In genomic region chr7:135833642-135834041, GRCh38 we compare ENCODE assay signal across 22 cellular contexts.
DNase-seq lines count a peak whose midpoint lies in the region; ATAC-seq and TF ChIP-seq lines count a peak whose summit lies in the region.
"Had no signal": no experiment of that assay in that cellular context is flagged by ENCODE, and none has a peak within 500 bp of the region (broad histone marks: within the 10 kb centered on the region; RNA-seq: fewer than 3 reads in every experiment).

No MANE protein-coding gene starts in this region.

- no peaks in the 10 kb centered on the region for H3K79me2 ChIP-seq in GM23338 (replicated peaks; ENCODE audit: insufficient read depth)

- no peak overlapping the region for H3K4me3 ChIP-seq in CD4-positive, alpha-beta memory T cell (ENCODE audit: low read length in 2 of 2)
- no peak overlapping the region for H3K4me3 ChIP-seq in GM23338
- no peak overlapping the region for H3K4me3 ChIP-seq in epithelial cell of esophagus (ENCODE audit: low read length)
- no peak overlapping the region for H3K4me3 ChIP-seq in transverse colon

- intact Hi-C loops in CD4-positive, alpha-beta memory T cell (cut with micrococcal nuclease), result no loop called here
- intact Hi-C loops in transverse colon (cut with DNase I; ENCODE audit: low total_unique reads), result loop anchor here (2.0 kb wide), 1 partner anchor 77 kb away; no protein-coding TSS in a partner anchor

- in situ Hi-C loops in transverse colon (cut with MboI; ENCODE audit: low pct_ligation_motif_present in 1 of 4, low pct_unique_long_range_greater_than_20kb in 1 of 4, low sequenced_read_pairs in 3 of 4), result no loop called here

- H3F3A ChIP-seq in GM23338 (replicated peaks; ENCODE audit: low read depth), result no peaks in the 10 kb centered on the region

- CTCF ChIA-PET in CD4-positive, alpha-beta memory T cell (lab: Charles Lee; ENCODE audit: partially characterized antibody), result interaction anchor here (1.6 kb wide), 1 partner anchor 32 kb away, joined by 6 read pairs; no protein-coding TSS in a partner anchor
- CTCF ChIA-PET in T-cell (lab: Charles Lee), result no interaction called here

- POLR2A ChIA-PET in CD4-positive, alpha-beta memory T cell (lab: Charles Lee; ENCODE audit: partially characterized antibody), result no interaction called here
- POLR2A ChIA-PET in T-cell (lab: Charles Lee), result no interaction called here

- peaks cover 54% of the 10 kb centered on the region for H3K4me1 ChIP-seq in CD4-positive, alpha-beta memory T cell (ENCODE audit: insufficient read depth, low read length)
- H3K4me1 ChIP-seq in GM23338 (ENCODE audit: insufficient read depth), result no peaks in the 10 kb centered on the region
- H3K4me1 ChIP-seq in transverse colon, result no peaks in the 10 kb centered on the region

- DNase-seq in CD4-positive, alpha-beta memory T cell, result no peak
- DNase-seq in GM23338 (ENCODE audit: low spot score) (no peak), T-cell (no peak), epithelial cell of esophagus (ENCODE audit: low read depth) (peak; percentile 33), transverse colon (no peak), CD1c-positive myeloid dendritic cell (ENCODE audit: extremely low spot score) (no peak), GM19238 (ENCODE audit: insufficient read length, low spot score) (no peak)
- DNase-seq: C1 segment of cervical spinal cord, EL, GF-D8, KBM-7, MM.1S, NCI-H1048, NCI-H1417 treated with DMSO at 0.1 percent for 48 hours, NCI-H1930, NCI-H2227 treated with DMSO at 0.1 percent for 48 hours, NCI-H510A, SHP77 treated with DMSO at 0.1 percent for 48 hours, SK-N-SH had no signal

- H3K9me3 ChIP-seq in CD4-positive, alpha-beta memory T cell (ENCODE audit: control insufficient read depth in 1 of 2, low read length in 2 of 2), result no peaks in the 10 kb centered on the region
- no peaks in the 10 kb centered on the region for H3K9me3 ChIP-seq in transverse colon
- H3K9me3 ChIP-seq: SK-N-SH had no signal

- no peaks in the 10 kb centered on the region for H3K36me3 ChIP-seq in CD4-positive, alpha-beta memory T cell (ENCODE audit: insufficient read depth, low read length)
- H3K36me3 ChIP-seq in GM23338 (ENCODE audit: insufficient read depth) (no peaks in the 10 kb centered on the region), transverse colon (no peaks in the 10 kb centered on the region)

- no peaks in the 10 kb centered on the region for H3K27me3 Mint-ChIP-seq in CD4-positive, alpha-beta memory T cell
- H3K27me3 Mint-ChIP-seq in GM23338 (ENCODE audit: insufficient read depth, low read depth, poor library complexity), result no peaks in the 10 kb centered on the region
- H3K27me3 Mint-ChIP-seq in T-cell, result no peaks in the 10 kb centered on the region

- peaks cover 0 to 4% of the 10 kb centered on the region in 2 donors for H3K36me3 Mint-ChIP-seq in CD4-positive, alpha-beta memory T cell
- H3K36me3 Mint-ChIP-seq in GM23338 (ENCODE audit: low read depth), result no peaks in the 10 kb centered on the region
- no peaks in the 10 kb centered on the region for H3K36me3 Mint-ChIP-seq in T-cell

- no peak for TF ChIP-seq CTCF in GM23338 (conservative IDR thresholded peaks at IDR 0.05; ENCODE audit: low read depth in 2 of 2)
- TF ChIP-seq CTCF in epithelial cell of esophagus (IDR thresholded peaks at IDR 0.05; ENCODE audit: insufficient read depth, low read depth, low read length, missing control alignments), result no peak
- TF ChIP-seq CTCF in transverse colon (IDR thresholded peaks at IDR 0.05), result no peak

- peak overlapping the region; percentile 90 for H2AFZ ChIP-seq in GM23338

- peak overlapping the region in 6 of 7 donors; percentile 18 to 71 (median 46) for H3K27ac Mint-ChIP-seq in CD4-positive, alpha-beta memory T cell
- no peak overlapping the region for H3K27ac Mint-ChIP-seq in GM23338
- peak overlapping the region; percentile 24 to 40 for H3K27ac Mint-ChIP-seq in T-cell

- ATAC-seq in GM23338 (no peak), T-cell (replicated peaks in 1 of 4) (no peak), HG03039 (IDR thresholded peaks at IDR 0.05; ENCODE audit: unreplicated experiment) (no peak)

- 17 to 55% methylated on average over 1 to 4 of the region's 4 CpGs for WGBS in transverse colon (ENCODE audit: low coverage in 1 of 2), 2 donors

- peaks cover 33 to 53% (median 42%) of the 10 kb centered on the region in 4 donors for H3K4me1 Mint-ChIP-seq in CD4-positive, alpha-beta memory T cell
- peaks cover 11% of the 10 kb centered on the region; the same call in 1 of the 3 replicates for H3K4me1 Mint-ChIP-seq in GM23338
- H3K4me1 Mint-ChIP-seq in T-cell, result peaks cover 12 to 38% (median 32%) of the 10 kb centered on the region in 3 donors

- no peaks in the 10 kb centered on the region for H4K20me1 ChIP-seq in GM23338 (replicated peaks; ENCODE audit: insufficient read depth)

- no peak overlapping the region for H3K4me2 ChIP-seq in GM23338
- H3K4me2 ChIP-seq: SK-N-SH had no signal

- 0 out of 2 replicates have a peak, but pooled peaks cover 6% of the 10 kb centered on the region for H3K9me2 ChIP-seq in GM23338 (ENCODE audit: insufficient read depth)
- H3K9me2 ChIP-seq: SK-N-SH had no signal

- no peak overlapping the region for H3K27ac ChIP-seq in CD4-positive, alpha-beta memory T cell (ENCODE audit: low read depth, low read length)
- no peak overlapping the region for H3K27ac ChIP-seq in GM23338 (ENCODE audit: low read depth)
- H3K27ac ChIP-seq in transverse colon, result no peak overlapping the region
- H3K27ac ChIP-seq: HL-60, RWPE1 had no signal

- TF ChIP-seq EP300 in transverse colon (IDR thresholded peaks at IDR 0.05; ENCODE audit: low read depth), result no peak

- H3K4me3 Mint-ChIP-seq in CD4-positive, alpha-beta memory T cell, result peak overlapping the region in 5 of 8 donors; percentile 9 to 41 (median 14)
- H3K4me3 Mint-ChIP-seq in GM23338, result no peak overlapping the region
- H3K4me3 Mint-ChIP-seq in T-cell, result no peak overlapping the region

- no peaks in the 10 kb centered on the region for H3K27me3 ChIP-seq in CD4-positive, alpha-beta memory T cell (ENCODE audit: insufficient read depth, low read length)
- H3K27me3 ChIP-seq in GM23338 (ENCODE audit: insufficient read depth), result no peaks in the 10 kb centered on the region
- no peaks in the 10 kb centered on the region for H3K27me3 ChIP-seq in transverse colon

- no peak for TF ChIP-seq POLR2A in transverse colon (IDR thresholded peaks at IDR 0.05)

- H3K9me3 Mint-ChIP-seq in CD4-positive, alpha-beta memory T cell, result no peaks in the 10 kb centered on the region
- H3K9me3 Mint-ChIP-seq in GM23338 (no peaks in the 10 kb centered on the region), T-cell (peaks cover 0 to 4% (median 0%) of the 10 kb centered on the region in 3 donors)

TF ChIP-seq in GM23338, 12 proteins besides CTCF, POLR2A, EP300 and RAD21 (continues in another document):
- no peak for TF ChIP-seq NANOG (IDR thresholded peaks at IDR 0.05; ENCODE audit: borderline replicate concordance)
- no peak for TF ChIP-seq ZNF114 (CRISPR knock-in tag; IDR thresholded peaks at IDR 0.05)
- no peak for TF ChIP-seq STAT1 (IDR thresholded peaks at IDR 0.05; ENCODE audit: unreplicated experiment)
- TF ChIP-seq ETS1 (IDR thresholded peaks at IDR 0.05), result no peak
- TF ChIP-seq POLR2AphosphoS5 (IDR thresholded peaks at IDR 0.05; ENCODE audit: low read depth), result no peak

Comparison
In these comparisons a context has a peak if more than half of its experiments do, and no peak if none do; other contexts are left out.
1. H3K4me3 Mint-ChIP-seq: peak in CD4-positive, alpha-beta memory T cell (5 of 8); none in GM23338 (single experiment) and T-cell (0 of 3).